In the genomic region with DNA sequence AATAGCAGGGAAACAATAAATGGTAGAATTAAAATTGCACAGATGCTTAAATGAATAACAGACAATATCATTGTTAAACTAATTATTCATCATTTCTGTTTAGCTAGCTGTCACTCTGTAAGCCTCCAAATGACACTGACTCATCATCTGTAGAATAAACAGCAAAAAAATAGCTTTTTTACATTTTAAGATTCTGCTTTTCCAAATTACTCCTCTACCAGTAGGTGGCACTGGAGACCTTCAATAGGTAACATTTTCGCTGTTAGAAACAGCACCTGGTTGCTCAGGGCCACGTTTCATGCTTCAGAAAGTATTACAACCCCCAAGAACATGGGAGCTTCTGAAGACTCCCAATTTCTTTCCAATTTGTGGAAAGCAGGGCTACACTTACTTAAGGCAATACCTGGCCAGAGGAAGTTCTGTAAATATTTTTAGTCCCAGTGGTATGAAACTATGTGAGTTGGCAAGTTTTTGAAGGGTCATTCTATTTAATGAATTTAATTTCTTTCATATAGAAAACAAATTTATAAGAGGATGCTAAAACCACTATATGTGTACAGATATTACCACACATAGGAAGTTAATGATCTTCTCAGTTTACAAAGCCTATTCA, we compare ENCODE assay signal across 8 cellular contexts. TPM values are rescaled to one million over a fixed set of nuclear protein-coding genes. Genes with fewer than 3 reads are reported as not detected.
DNase-seq lines count a peak whose midpoint lies in the region; ATAC-seq and TF ChIP-seq lines count a peak whose summit lies in the region.

No MANE protein-coding gene starts in this region.

- no peaks in the 10 kb centered on the region for H3K9me3 ChIP-seq in CD4-positive, CD25-positive, alpha-beta regulatory T cell (ENCODE audit: control insufficient read depth in 2 of 2, low read length in 2 of 2)
- H3K9me3 ChIP-seq in adrenal gland (replicated peaks in 1 of 3) (no peaks in the 10 kb centered on the region), thyroid gland (no peaks in the 10 kb centered on the region)

- H3K36me3 Mint-ChIP-seq in CD4-positive, CD25-positive, alpha-beta regulatory T cell: peaks cover 45% of the 10 kb centered on the region

- no peaks in the 10 kb centered on the region for H3K27me3 ChIP-seq in CD4-positive, CD25-positive, alpha-beta regulatory T cell (ENCODE audit: control insufficient read depth, insufficient read depth, low read length)
- no peaks in the 10 kb centered on the region for H3K27me3 ChIP-seq in adrenal gland
- no peaks in the 10 kb centered on the region for H3K27me3 ChIP-seq in thyroid gland

- TF ChIP-seq CTCF in adrenal gland (IDR thresholded peaks at IDR 0.05): peak; percentile 43 to 69 (median 60)
- peak in 5 of 6 experiments; percentile 46 to 68 (median 62) for TF ChIP-seq CTCF in thyroid gland (IDR thresholded peaks at IDR 0.05)

- H3K36me3 ChIP-seq in CD4-positive, CD25-positive, alpha-beta regulatory T cell (ENCODE audit: control insufficient read depth, insufficient read depth, low read length): peaks cover 62% of the 10 kb centered on the region
- H3K36me3 ChIP-seq in adrenal gland (replicated peaks in 1 of 2) (no peaks in the 10 kb centered on the region), thyroid gland (no peaks in the 10 kb centered on the region)

- no peak overlapping the region for H3K4me3 ChIP-seq in CD4-positive, CD25-positive, alpha-beta regulatory T cell (ENCODE audit: low read depth, low read length)
- no peak overlapping the region for H3K4me3 ChIP-seq in adrenal gland
- H3K4me3 ChIP-seq in thyroid gland (replicated peaks in 1 of 3): no peak overlapping the region

- H3K27ac Mint-ChIP-seq in CD4-positive, CD25-positive, alpha-beta regulatory T cell: no peak overlapping the region

- H3K4me3 Mint-ChIP-seq in CD4-positive, CD25-positive, alpha-beta regulatory T cell: no peak overlapping the region

- no peaks in the 10 kb centered on the region for H3K4me1 ChIP-seq in CD4-positive, CD25-positive, alpha-beta regulatory T cell (ENCODE audit: control insufficient read depth, insufficient read depth, low read length, poor library complexity, severe bottlenecking)
- H3K4me1 ChIP-seq in adrenal gland (replicated peaks in 1 of 2) (no peaks in the 10 kb centered on the region), thyroid gland (no peaks in the 10 kb centered on the region)

- TF ChIP-seq POLR2A in adrenal gland (IDR thresholded peaks at IDR 0.05): no peak
- no peak for TF ChIP-seq POLR2A in thyroid gland (IDR thresholded peaks at IDR 0.05)

- no peaks in the 10 kb centered on the region for H3K9me3 Mint-ChIP-seq in CD4-positive, CD25-positive, alpha-beta regulatory T cell

- H3K4me1 Mint-ChIP-seq in CD4-positive, CD25-positive, alpha-beta regulatory T cell: peaks cover 0 to 7% (median 0%) of the 10 kb centered on the region in 4 donors

- intact Hi-C loops in adrenal gland (cut with DNase I): no loop called here
- intact Hi-C loops in thyroid gland (cut with DNase I): no loop called here

- ATAC-seq in CD4-positive, CD25-positive, alpha-beta regulatory T cell (ENCODE audit: low read depth in 2 of 2): peak; percentile 55 to 67
- peak; percentile 79 for ATAC-seq in GM18498 (IDR thresholded peaks at IDR 0.05; ENCODE audit: unreplicated experiment)
- peak; percentile 59 for ATAC-seq in HG03103 (IDR thresholded peaks at IDR 0.05; ENCODE audit: low read depth, unreplicated experiment)

- peak in 2 of 3 donors; percentile 39 to 71 for DNase-seq in CD4-positive, CD25-positive, alpha-beta regulatory T cell
- DNase-seq in NCI-H2227 treated with DMSO at 0.1 percent for 48 hours (lab: John Stamatoyannopoulos, UW) (peak; percentile 89), adrenal gland (peak in 3 of 7 donors; percentile 8 to 21 (median 12)), kidney glomerular epithelial cell (lab: John Stamatoyannopoulos, UW) (peak; percentile 18), thyroid gland (peak; percentile 3 to 21), NCI-H226 (no peak)

- 1 to 8% (median 5%) methylated on average over 2 of the region's 2 CpGs for WGBS in adrenal gland, 4 donors
- WGBS in thyroid gland, 2 donors: 3 to 7% methylated on average over 2 of the region's 2 CpGs

- no peaks in the 10 kb centered on the region for H3K27me3 Mint-ChIP-seq in CD4-positive, CD25-positive, alpha-beta regulatory T cell

- H3K27ac ChIP-seq in CD4-positive, CD25-positive, alpha-beta regulatory T cell (ENCODE audit: insufficient read depth, low read length, poor library complexity, severe bottlenecking): no peak overlapping the region
- H3K27ac ChIP-seq in adrenal gland (no peak overlapping the region), thyroid gland (no peak overlapping the region)

RNA-seq across cellular contexts. Expression of a gene that starts 45.4 kb away (rescaled TPM):
- total RNA-seq in CD4-positive, CD25-positive, alpha-beta regulatory T cell: 153 TPM
- 1 to 10 TPM; 2.0 to 3.5 (median 2.9) TPM for polyA plus RNA-seq in CD4-positive, CD25-positive, alpha-beta regulatory T cell
- 10 to 100 TPM in 1 of 8 donors, 1 to 10 TPM in 7; 1.2 to 19.5 (median 2.7) TPM for total RNA-seq in adrenal gland
- polyA plus RNA-seq in adrenal gland: 1 to 10 TPM in 1 of 3 donors, under 1 TPM in 2; 0.05 to 4.3 (median 0.47) TPM
- 10 to 100 TPM in 3 of 4 donors, 1 to 10 TPM in 1; 6.3 to 11.3 (median 10.3) TPM for total RNA-seq in thyroid gland
